In the genomic region with DNA sequence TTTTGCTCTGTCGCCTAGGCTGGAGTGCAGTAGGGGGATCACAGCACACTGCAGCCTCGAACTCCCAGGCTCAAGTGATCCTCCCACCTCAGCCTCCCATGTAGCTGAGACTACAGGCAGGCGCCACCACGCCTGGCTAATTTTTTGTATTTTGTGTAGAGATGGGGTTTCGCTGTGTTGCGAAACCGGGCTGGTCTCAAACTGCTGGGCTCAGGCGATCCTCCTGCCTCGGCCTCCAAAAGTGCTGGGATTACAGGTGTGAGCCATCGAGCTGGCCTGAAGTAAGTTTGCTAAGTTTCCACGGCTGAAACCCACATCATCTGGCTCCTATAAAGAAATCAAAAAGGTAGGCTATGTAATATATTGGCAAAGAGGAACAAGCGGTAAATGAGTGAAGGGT, we compare ENCODE assay signal across 1 cellular context.
TF ChIP-seq lines count a peak whose summit lies in the region.

No MANE protein-coding gene starts in this region.

TF ChIP-seq in K562, 482 proteins besides CTCF, POLR2A, EP300 and RAD21:
- TF ChIP-seq, protein P1, sequence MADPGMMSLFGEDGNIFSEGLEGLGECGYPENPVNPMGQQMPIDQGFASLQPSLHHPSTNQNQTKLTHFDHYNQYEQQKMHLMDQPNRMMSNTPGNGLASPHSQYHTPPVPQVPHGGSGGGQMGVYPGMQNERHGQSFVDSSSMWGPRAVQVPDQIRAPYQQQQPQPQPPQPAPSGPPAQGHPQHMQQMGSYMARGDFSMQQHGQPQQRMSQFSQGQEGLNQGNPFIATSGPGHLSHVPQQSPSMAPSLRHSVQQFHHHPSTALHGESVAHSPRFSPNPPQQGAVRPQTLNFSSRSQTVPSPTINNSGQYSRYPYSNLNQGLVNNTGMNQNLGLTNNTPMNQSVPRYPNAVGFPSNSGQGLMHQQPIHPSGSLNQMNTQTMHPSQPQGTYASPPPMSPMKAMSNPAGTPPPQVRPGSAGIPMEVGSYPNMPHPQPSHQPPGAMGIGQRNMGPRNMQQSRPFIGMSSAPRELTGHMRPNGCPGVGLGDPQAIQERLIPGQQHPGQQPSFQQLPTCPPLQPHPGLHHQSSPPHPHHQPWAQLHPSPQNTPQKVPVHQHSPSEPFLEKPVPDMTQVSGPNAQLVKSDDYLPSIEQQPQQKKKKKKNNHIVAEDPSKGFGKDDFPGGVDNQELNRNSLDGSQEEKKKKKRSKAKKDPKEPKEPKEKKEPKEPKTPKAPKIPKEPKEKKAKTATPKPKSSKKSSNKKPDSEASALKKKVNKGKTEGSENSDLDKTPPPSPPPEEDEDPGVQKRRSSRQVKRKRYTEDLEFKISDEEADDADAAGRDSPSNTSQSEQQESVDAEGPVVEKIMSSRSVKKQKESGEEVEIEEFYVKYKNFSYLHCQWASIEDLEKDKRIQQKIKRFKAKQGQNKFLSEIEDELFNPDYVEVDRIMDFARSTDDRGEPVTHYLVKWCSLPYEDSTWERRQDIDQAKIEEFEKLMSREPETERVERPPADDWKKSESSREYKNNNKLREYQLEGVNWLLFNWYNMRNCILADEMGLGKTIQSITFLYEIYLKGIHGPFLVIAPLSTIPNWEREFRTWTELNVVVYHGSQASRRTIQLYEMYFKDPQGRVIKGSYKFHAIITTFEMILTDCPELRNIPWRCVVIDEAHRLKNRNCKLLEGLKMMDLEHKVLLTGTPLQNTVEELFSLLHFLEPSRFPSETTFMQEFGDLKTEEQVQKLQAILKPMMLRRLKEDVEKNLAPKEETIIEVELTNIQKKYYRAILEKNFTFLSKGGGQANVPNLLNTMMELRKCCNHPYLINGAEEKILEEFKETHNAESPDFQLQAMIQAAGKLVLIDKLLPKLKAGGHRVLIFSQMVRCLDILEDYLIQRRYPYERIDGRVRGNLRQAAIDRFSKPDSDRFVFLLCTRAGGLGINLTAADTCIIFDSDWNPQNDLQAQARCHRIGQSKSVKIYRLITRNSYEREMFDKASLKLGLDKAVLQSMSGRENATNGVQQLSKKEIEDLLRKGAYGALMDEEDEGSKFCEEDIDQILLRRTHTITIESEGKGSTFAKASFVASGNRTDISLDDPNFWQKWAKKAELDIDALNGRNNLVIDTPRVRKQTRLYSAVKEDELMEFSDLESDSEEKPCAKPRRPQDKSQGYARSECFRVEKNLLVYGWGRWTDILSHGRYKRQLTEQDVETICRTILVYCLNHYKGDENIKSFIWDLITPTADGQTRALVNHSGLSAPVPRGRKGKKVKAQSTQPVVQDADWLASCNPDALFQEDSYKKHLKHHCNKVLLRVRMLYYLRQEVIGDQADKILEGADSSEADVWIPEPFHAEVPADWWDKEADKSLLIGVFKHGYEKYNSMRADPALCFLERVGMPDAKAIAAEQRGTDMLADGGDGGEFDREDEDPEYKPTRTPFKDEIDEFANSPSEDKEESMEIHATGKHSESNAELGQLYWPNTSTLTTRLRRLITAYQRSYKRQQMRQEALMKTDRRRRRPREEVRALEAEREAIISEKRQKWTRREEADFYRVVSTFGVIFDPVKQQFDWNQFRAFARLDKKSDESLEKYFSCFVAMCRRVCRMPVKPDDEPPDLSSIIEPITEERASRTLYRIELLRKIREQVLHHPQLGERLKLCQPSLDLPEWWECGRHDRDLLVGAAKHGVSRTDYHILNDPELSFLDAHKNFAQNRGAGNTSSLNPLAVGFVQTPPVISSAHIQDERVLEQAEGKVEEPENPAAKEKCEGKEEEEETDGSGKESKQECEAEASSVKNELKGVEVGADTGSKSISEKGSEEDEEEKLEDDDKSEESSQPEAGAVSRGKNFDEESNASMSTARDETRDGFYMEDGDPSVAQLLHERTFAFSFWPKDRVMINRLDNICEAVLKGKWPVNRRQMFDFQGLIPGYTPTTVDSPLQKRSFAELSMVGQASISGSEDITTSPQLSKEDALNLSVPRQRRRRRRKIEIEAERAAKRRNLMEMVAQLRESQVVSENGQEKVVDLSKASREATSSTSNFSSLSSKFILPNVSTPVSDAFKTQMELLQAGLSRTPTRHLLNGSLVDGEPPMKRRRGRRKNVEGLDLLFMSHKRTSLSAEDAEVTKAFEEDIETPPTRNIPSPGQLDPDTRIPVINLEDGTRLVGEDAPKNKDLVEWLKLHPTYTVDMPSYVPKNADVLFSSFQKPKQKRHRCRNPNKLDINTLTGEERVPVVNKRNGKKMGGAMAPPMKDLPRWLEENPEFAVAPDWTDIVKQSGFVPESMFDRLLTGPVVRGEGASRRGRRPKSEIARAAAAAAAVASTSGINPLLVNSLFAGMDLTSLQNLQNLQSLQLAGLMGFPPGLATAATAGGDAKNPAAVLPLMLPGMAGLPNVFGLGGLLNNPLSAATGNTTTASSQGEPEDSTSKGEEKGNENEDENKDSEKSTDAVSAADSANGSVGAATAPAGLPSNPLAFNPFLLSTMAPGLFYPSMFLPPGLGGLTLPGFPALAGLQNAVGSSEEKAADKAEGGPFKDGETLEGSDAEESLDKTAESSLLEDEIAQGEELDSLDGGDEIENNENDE (IDR thresholded peaks at IDR 0.05; ENCODE audit: low read depth, low read length) = no peak
- TF ChIP-seq NCOA2 (IDR thresholded peaks at IDR 0.05; ENCODE audit: partially characterized antibody in 2 of 2) (no peak), RBM25 (IDR thresholded peaks at IDR 0.05; ENCODE audit: low read depth, low read length, severe bottlenecking) (peak; percentile 4), HCFC1 (IDR thresholded peaks at IDR 0.05; ENCODE audit: low read depth, low read length) (no peak), CEBPG (CRISPR knock-in tag; IDR thresholded peaks at IDR 0.05) (0 out of 2 replicates have a peak, but pooled peaks have one; percentile 29), CEBPG (tag; conservative IDR thresholded peaks at IDR 0.05 in 1 of 2, IDR thresholded peaks at IDR 0.05 in 1 of 2) (no peak), CEBPB (tag; IDR thresholded peaks at IDR 0.05) (peak; percentile 71), BCOR (IDR thresholded peaks at IDR 0.05) (peak; percentile 15; the same call in 1 of the 2 replicates)
- TF ChIP-seq, protein P2, sequence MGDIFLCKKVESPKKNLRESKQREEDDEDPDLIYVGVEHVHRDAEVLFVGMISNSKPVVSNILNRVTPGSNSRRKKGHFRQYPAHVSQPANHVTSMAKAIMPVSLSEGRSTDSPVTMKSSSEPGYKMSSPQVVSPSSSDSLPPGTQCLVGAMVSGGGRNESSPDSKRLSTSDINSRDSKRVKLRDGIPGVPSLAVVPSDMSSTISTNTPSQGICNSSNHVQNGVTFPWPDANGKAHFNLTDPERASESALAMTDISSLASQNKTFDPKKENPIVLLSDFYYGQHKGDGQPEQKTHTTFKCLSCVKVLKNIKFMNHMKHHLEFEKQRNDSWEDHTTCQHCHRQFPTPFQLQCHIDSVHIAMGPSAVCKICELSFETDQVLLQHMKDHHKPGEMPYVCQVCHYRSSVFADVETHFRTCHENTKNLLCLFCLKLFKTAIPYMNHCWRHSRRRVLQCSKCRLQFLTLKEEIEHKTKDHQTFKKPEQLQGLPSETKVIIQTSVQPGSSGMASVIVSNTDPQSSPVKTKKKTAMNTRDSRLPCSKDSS (IDR thresholded peaks at IDR 0.05; ENCODE audit: low read depth, partially characterized antibody) = no peak
